In genomic region chr13:43529796-43530195, GRCh38 we compare ENCODE assay signal across 25 cellular contexts.
A peak's percentile ranks its signal among the peaks of the same experiment; 100 is the strongest.
DNase-seq lines count a peak whose midpoint lies in the region; ATAC-seq, FAIRE-seq and TF ChIP-seq lines count a peak whose summit lies in the region.
"Had no signal": no experiment of that assay in that cellular context is flagged by ENCODE, and none has a peak within 500 bp of the region (broad histone marks: within the 10 kb centered on the region; RNA-seq: fewer than 3 reads in every experiment).

No MANE protein-coding gene starts in this region.

- H3K9me3 ChIP-seq in RWPE2 (ENCODE audit: severe bottlenecking), result no peaks in the 10 kb centered on the region
- H3K9me3 ChIP-seq: BLaER1 treated with 17β-estradiol and CSF1 and Interleukin-3, amounts not matched to agents 10 nM and 100 nM had no signal

- peak; percentile 82 for ATAC-seq in RWPE2 (ENCODE audit: low read depth)
- ATAC-seq in stimulated activated effector memory CD8-positive, alpha-beta T cell treated with anti-CD3 and anti-CD28 coated beads, Interleukin-12 subunit alpha, Interleukin-12 subunit beta, amount 100 ng/mL, for 72 hours, result no peak
- ATAC-seq: HepG2, K562, Panc1, Right ventricle myocardium inferior had no signal

- no peak for TF ChIP-seq CTCF in RWPE2 (IDR thresholded peaks at IDR 0.05; ENCODE audit: poor library complexity, severe bottlenecking)
- no peak for TF ChIP-seq CTCF in kidney epithelial cell (IDR thresholded peaks at IDR 0.05; ENCODE audit: insufficient read depth, low read length, poor library complexity, severe bottlenecking)
- TF ChIP-seq CTCF in CD14-positive monocyte (IDR thresholded peaks at IDR 0.05), result no peak

- H3K36me3 Mint-ChIP-seq in stimulated activated effector memory CD8-positive, alpha-beta T cell treated with anti-CD3 and anti-CD28 coated beads, Interleukin-12 subunit alpha, Interleukin-12 subunit beta, amount 100 ng/mL, for 72 hours, result no peaks in the 10 kb centered on the region
- no peaks in the 10 kb centered on the region for H3K36me3 Mint-ChIP-seq in CD14-positive monocyte

- H3K27me3 ChIP-seq in RWPE2 (ENCODE audit: insufficient read depth, poor library complexity, severe bottlenecking) (no peaks in the 10 kb centered on the region), kidney epithelial cell (ENCODE audit: control insufficient read depth, insufficient read depth, low read length) (no peaks in the 10 kb centered on the region)
- H3K27me3 ChIP-seq: BLaER1 treated with 17β-estradiol and CSF1 and Interleukin-3, amounts not matched to agents 10 nM and 100 nM had no signal

- no peaks in the 10 kb centered on the region for H3K4me1 Mint-ChIP-seq in stimulated activated effector memory CD8-positive, alpha-beta T cell treated with anti-CD3 and anti-CD28 coated beads, Interleukin-12 subunit alpha, Interleukin-12 subunit beta, amount 100 ng/mL, for 72 hours
- no peaks in the 10 kb centered on the region for H3K4me1 Mint-ChIP-seq in CD14-positive monocyte
- H3K4me1 Mint-ChIP-seq: H9 had no signal

- FAIRE-seq in GM12892 (lab: Jason Lieb, UNC), result peak; percentile 30
- FAIRE-seq: D721Med, GM12878, HepG2, K562 had no signal

- peak; percentile 20 for DNase-seq in DMS153 (lab: John Stamatoyannopoulos, UW)
- no peak for DNase-seq in DMS153 treated with DMSO at 0.1 percent for 48 hours (lab: John Stamatoyannopoulos, UW; ENCODE audit: unreplicated experiment)
- no peak for DNase-seq in GM12892 (ENCODE audit: insufficient read length)
- no peak for DNase-seq in RWPE2 (ENCODE audit: low spot score)
- peak; percentile 2 for DNase-seq in kidney epithelial cell (ENCODE audit: low read depth)
- DNase-seq in stimulated activated effector memory CD8-positive, alpha-beta T cell treated with anti-CD3 and anti-CD28 coated beads, Interleukin-12 subunit alpha, Interleukin-12 subunit beta, amount 100 ng/mL, for 72 hours (ENCODE audit: low spot score in 2 of 2), result no peak
- no peak for DNase-seq in OCI-M2 (lab: John Stamatoyannopoulos, UW; ENCODE audit: unreplicated experiment)
- no peak for DNase-seq in CD14-positive monocyte (ENCODE audit: low spot score)
- DNase-seq: 8988T, DND-41, H9, HFFc6, NCI-H1092, NCI-H1436 treated with DMSO at 0.1 percent for 48 hours, NCI-H2081 treated with DMSO at 0.1 percent for 48 hours, NCI-H2171 treated with DMSO at 0.1 percent for 48 hours, NCI-H526 had no signal

- no peaks in the 10 kb centered on the region for H3K36me3 ChIP-seq in RWPE2 (ENCODE audit: low read depth)
- H3K36me3 ChIP-seq in kidney epithelial cell (ENCODE audit: control insufficient read depth, insufficient read depth, low read length), result no peaks in the 10 kb centered on the region
- H3K36me3 ChIP-seq: BLaER1 treated with 17β-estradiol and CSF1 and Interleukin-3, amounts not matched to agents 10 nM and 100 nM had no signal

- H3K4me1 ChIP-seq in RWPE2 (ENCODE audit: insufficient read depth, poor library complexity, severe bottlenecking), result no peaks in the 10 kb centered on the region
- H3K4me1 ChIP-seq: BLaER1 treated with 17β-estradiol and CSF1 and Interleukin-3, amounts not matched to agents 10 nM and 100 nM had no signal

- no peak overlapping the region for H3K4me3 ChIP-seq in RWPE2 (ENCODE audit: severe bottlenecking)
- H3K4me3 ChIP-seq in kidney epithelial cell (ENCODE audit: low read depth, low read length), result no peak overlapping the region
- H3K4me3 ChIP-seq: BLaER1 treated with 17β-estradiol and CSF1 and Interleukin-3, amounts not matched to agents 10 nM and 100 nM; GM12878; GM23248; K562 had no signal

- H3K27ac Mint-ChIP-seq in stimulated activated effector memory CD8-positive, alpha-beta T cell treated with anti-CD3 and anti-CD28 coated beads, Interleukin-12 subunit alpha, Interleukin-12 subunit beta, amount 100 ng/mL, for 72 hours, result no peak overlapping the region
- no peak overlapping the region for H3K27ac Mint-ChIP-seq in CD14-positive monocyte
- H3K27ac Mint-ChIP-seq: H9, HFFc6 had no signal

- H3K4me3 Mint-ChIP-seq in stimulated activated effector memory CD8-positive, alpha-beta T cell treated with anti-CD3 and anti-CD28 coated beads, Interleukin-12 subunit alpha, Interleukin-12 subunit beta, amount 100 ng/mL, for 72 hours, result no peak overlapping the region
- H3K4me3 Mint-ChIP-seq in CD14-positive monocyte, result no peak overlapping the region
- H3K4me3 Mint-ChIP-seq: H9 had no signal

- peaks cover 2% of the 10 kb centered on the region for H3K9me3 Mint-ChIP-seq in stimulated activated effector memory CD8-positive, alpha-beta T cell treated with anti-CD3 and anti-CD28 coated beads, Interleukin-12 subunit alpha, Interleukin-12 subunit beta, amount 100 ng/mL, for 72 hours
- peaks cover 0 to 2% (median 0%) of the 10 kb centered on the region in 7 donors for H3K9me3 Mint-ChIP-seq in CD14-positive monocyte
- H3K9me3 Mint-ChIP-seq: H9, HFFc6 had no signal

- no peak for TF ChIP-seq POLR2A in GM12892 (IDR thresholded peaks at IDR 0.05; ENCODE audit: low read depth, low read length)

- no peaks in the 10 kb centered on the region for H3K27me3 Mint-ChIP-seq in CD14-positive monocyte (ENCODE audit: low read depth in 3 of 3)

- no peak overlapping the region for H3K27ac ChIP-seq in RWPE2 (ENCODE audit: poor library complexity, severe bottlenecking)
- H3K27ac ChIP-seq: BLaER1 treated with 17β-estradiol and CSF1 and Interleukin-3, amounts not matched to agents 10 nM and 100 nM; GM23248 had no signal

- intact Hi-C loops in CD14-positive monocyte (cut with micrococcal nuclease), result no loop called here

Comparison
In these comparisons a context has a peak if more than half of its experiments do, and no peak if none do; other contexts are left out.
1. DNase-seq: peak in DMS153 (single experiment) and kidney epithelial cell (single experiment); none in DMS153 treated with DMSO at 0.1 percent for 48 hours (single experiment), GM12892 (single experiment), RWPE2 (single experiment), stimulated activated effector memory CD8-positive, alpha-beta T cell treated with anti-CD3 and anti-CD28 coated beads, Interleukin-12 subunit alpha, Interleukin-12 subunit beta, amount 100 ng/mL, for 72 hours (0 of 2), OCI-M2 (single experiment) and CD14-positive monocyte (single experiment).